In genomic region chr14:52954346-52955214, GRCh38 we compare ENCODE assay signal across 15 cellular contexts. TPM values are rescaled to one million over a fixed set of nuclear protein-coding genes. Genes with fewer than 3 reads are reported as not detected.
DNase-seq lines count a peak whose midpoint lies in the region; ATAC-seq and TF ChIP-seq lines count a peak whose summit lies in the region.
"Had no signal": no experiment of that assay in that cellular context is flagged by ENCODE, and none has a peak within 500 bp of the region (broad histone marks: within the 10 kb centered on the region; RNA-seq: fewer than 3 reads in every experiment).

No MANE protein-coding gene starts in this region.

- no peaks in the 10 kb centered on the region for H3K27me3 ChIP-seq in ascending aorta
- no peaks in the 10 kb centered on the region for H3K27me3 ChIP-seq in hepatocyte
- H3K27me3 ChIP-seq in left lung, result peaks cover 0 to 38% of the 10 kb centered on the region in 2 donors

- no peaks in the 10 kb centered on the region for H3K9me3 ChIP-seq in ascending aorta
- no peaks in the 10 kb centered on the region for H3K9me3 ChIP-seq in hepatocyte (ENCODE audit: low read depth)
- H3K9me3 ChIP-seq in left lung, result no peaks in the 10 kb centered on the region

- peaks cover 18% of the 10 kb centered on the region for H3K4me1 Mint-ChIP-seq in activated CD4-positive, alpha-beta T cell treated with anti-CD3 and anti-CD28 coated beads for 36 hours
- peaks cover 14 to 18% of the 10 kb centered on the region in 2 donors for H3K4me1 Mint-ChIP-seq in natural killer cell

- H3K27me3 Mint-ChIP-seq in activated CD4-positive, alpha-beta T cell treated with anti-CD3 and anti-CD28 coated beads for 36 hours, result peaks cover 25% of the 10 kb centered on the region
- peaks cover 20 to 22% of the 10 kb centered on the region in 2 donors for H3K27me3 Mint-ChIP-seq in natural killer cell (ENCODE audit: low read depth in 2 of 2)

- H3K4me3 ChIP-seq in ascending aorta (peak overlapping the region in 1 of 2 donors; percentile 50), hepatocyte (no peak overlapping the region), left lung (no peak overlapping the region)

- peaks cover 8% of the 10 kb centered on the region for H3K79me2 ChIP-seq in hepatocyte

- no peak overlapping the region for H3K4me3 Mint-ChIP-seq in activated CD4-positive, alpha-beta T cell treated with anti-CD3 and anti-CD28 coated beads for 36 hours
- no peak overlapping the region for H3K4me3 Mint-ChIP-seq in natural killer cell

- H3K27ac ChIP-seq in ascending aorta (peak overlapping the region; percentile 94 to 98), hepatocyte (peak overlapping the region; percentile 78), left lung (no peak overlapping the region)
- H3K27ac ChIP-seq: 22Rv1, HL-60 had no signal

- peak overlapping the region; percentile 81 for H3K27ac Mint-ChIP-seq in activated CD4-positive, alpha-beta T cell treated with anti-CD3 and anti-CD28 coated beads for 36 hours
- no peak overlapping the region for H3K27ac Mint-ChIP-seq in natural killer cell

- H3K36me3 ChIP-seq in ascending aorta (peaks cover 0 to 3% of the 10 kb centered on the region in 2 donors), hepatocyte (replicated peaks; ENCODE audit: insufficient read depth, low read depth) (no peaks in the 10 kb centered on the region), left lung (no peaks in the 10 kb centered on the region)

- H3K9me3 Mint-ChIP-seq in activated CD4-positive, alpha-beta T cell treated with anti-CD3 and anti-CD28 coated beads for 36 hours (ENCODE audit: low read depth), result no peaks in the 10 kb centered on the region
- no peaks in the 10 kb centered on the region for H3K9me3 Mint-ChIP-seq in natural killer cell

- WGBS in hepatocyte (ENCODE audit: low lambda C conversion rate, missing lambda C conversion rate), result 47% methylated on average over 6 of the region's 6 CpGs

- ATAC-seq in activated CD4-positive, alpha-beta T cell treated with anti-CD3 and anti-CD28 coated beads for 36 hours, result peak; percentile 69
- ATAC-seq in natural killer cell (no peak), left lung (no peak)

- POLR2A ChIA-PET in activated CD4-positive, alpha-beta T cell treated with anti-CD3 and anti-CD28 coated beads for 36 hours (lab: Charles Lee), result interaction anchor here (0.9 kb wide), 1 partner anchor 9 kb away, joined by 3 read pairs; no protein-coding TSS in a partner anchor

- no peaks in the 10 kb centered on the region for H3K36me3 Mint-ChIP-seq in activated CD4-positive, alpha-beta T cell treated with anti-CD3 and anti-CD28 coated beads for 36 hours (ENCODE audit: low read depth)
- H3K36me3 Mint-ChIP-seq in natural killer cell, result no peaks in the 10 kb centered on the region

- DNase-seq in activated CD4-positive, alpha-beta T cell treated with anti-CD3 and anti-CD28 coated beads for 36 hours, result no peak
- no peak for DNase-seq in activated CD4-positive, alpha-beta T cell treated with anti-CD3 and anti-CD28 coated beads for 48 hours
- DNase-seq in ascending aorta (ENCODE audit: low spot score in 2 of 2) (peak in 1 of 2 donors; percentile 67), hepatocyte (ENCODE audit: low spot score) (peak; percentile 22), superior temporal gyrus (ENCODE audit: extremely low spot score) (peak; percentile 35), natural killer cell (no peak), KBM-7 (no peak), left lung (no peak)
- DNase-seq: Calu3, erythroblast, kidney, NCI-H1092, SHP77 treated with DMSO at 0.1 percent for 48 hours had no signal

- CTCF ChIA-PET in activated CD4-positive, alpha-beta T cell treated with anti-CD3 and anti-CD28 coated beads for 36 hours (lab: Charles Lee), result interaction anchor here (0.6 to 1.1 kb wide), 5 partner anchors 8 to 1345 kb away, joined by 3 to 4 read pairs (median 3); no protein-coding TSS in a partner anchor

- intact Hi-C loops in activated CD4-positive, alpha-beta T cell treated with anti-CD3 and anti-CD28 coated beads for 36 hours (cut with DNase I, micrococcal nuclease), result no loop called here
- intact Hi-C loops in ascending aorta (cut with DNase I), result loop anchor here (5.0 to 10.0 kb wide), 5 partner anchors 37 to 1000 kb away; partner anchors contain the start of genes BMP4, DDHD1, ERO1A and GPR137C
- intact Hi-C loops in natural killer cell (cut with micrococcal nuclease), result loop anchor here (5.0 kb wide), 1 partner anchor 37 kb away; no protein-coding TSS in a partner anchor
- intact Hi-C loops in left lung (cut with DNase I), result no loop called here

- TF ChIP-seq CTCF in ascending aorta (IDR thresholded peaks at IDR 0.05), result peak in 1 of 3 experiments; percentile 10
- no peak for TF ChIP-seq CTCF in hepatocyte (IDR thresholded peaks at IDR 0.05; ENCODE audit: poor library complexity)
- TF ChIP-seq CTCF in natural killer cell (IDR thresholded peaks at IDR 0.05), result no peak
- TF ChIP-seq CTCF in left lung (IDR thresholded peaks at IDR 0.05), result no peak

- peaks cover 0 to 17% of the 10 kb centered on the region in 2 donors for H3K4me1 ChIP-seq in ascending aorta
- H3K4me1 ChIP-seq in hepatocyte (ENCODE audit: insufficient read depth), result peaks cover 12% of the 10 kb centered on the region
- peaks cover 0 to 17% of the 10 kb centered on the region in 2 donors for H3K4me1 ChIP-seq in left lung

- no peak overlapping the region for H2AFZ ChIP-seq in hepatocyte

- in situ Hi-C loops in KBM-7 (cut with MboI; ENCODE audit: low pct_unique_long_range_greater_than_20kb, low sequenced_read_pairs), result loop anchor here (25.0 kb wide), 1 partner anchor 117 kb away; no protein-coding TSS in a partner anchor

- H3K4me2 ChIP-seq in hepatocyte, result peak overlapping the region; percentile 38

- no peaks in the 10 kb centered on the region for H3K9me2 ChIP-seq in hepatocyte (replicated peaks; ENCODE audit: insufficient read depth)

- peaks cover under 1% of the 10 kb centered on the region for H4K20me1 ChIP-seq in hepatocyte (ENCODE audit: insufficient read depth, poor library complexity, severe bottlenecking)

RNA-seq across cellular contexts. Expression of gene FERMT2, which starts 3.7 kb away (rescaled TPM):
- 1 to 10 TPM; 2.1 to 3.6 TPM for total RNA-seq in activated CD4-positive, alpha-beta T cell treated with anti-CD3 and anti-CD28 coated beads for 36 hours
- total RNA-seq in ascending aorta (101 TPM), hepatocyte (82.1 and 95.4 TPM in 2 replicates), natural killer cell (1 to 10 TPM in 1 of 3 donors, under 1 TPM in 2; 0.58 to 1.7 (median 0.92) TPM), left lung (10 to 100 TPM; 93.4 to 98.8 TPM)
- 38.6 and 45.9 TPM in 2 replicates for polyA plus RNA-seq in hepatocyte

Comparison
In these comparisons a context has a peak if more than half of its experiments do, and no peak if none do; other contexts are left out.
1. DNase-seq: peak in hepatocyte (single experiment) and superior temporal gyrus (single experiment); none in activated CD4-positive, alpha-beta T cell treated with anti-CD3 and anti-CD28 coated beads for 36 hours (single experiment), activated CD4-positive, alpha-beta T cell treated with anti-CD3 and anti-CD28 coated beads for 48 hours (single experiment), natural killer cell (single experiment), KBM-7 (single experiment) and left lung (0 of 2).
2. H3K27ac ChIP-seq: peak in ascending aorta (2 of 2) and hepatocyte (single experiment); none in left lung (0 of 2).
3. RNA of gene FERMT2, which starts 3.7 kb away (total RNA-seq): 101 TPM in ascending aorta (single experiment), 93.4 to 98.8 TPM in left lung and 82.1 to 95.4 TPM in hepatocyte; 2.1 to 3.6 TPM in activated CD4-positive, alpha-beta T cell treated with anti-CD3 and anti-CD28 coated beads for 36 hours and 0.58 to 1.7 TPM in natural killer cell; every median in the first group is over 10 times any median in the second.
4. intact Hi-C loops: an anchor here in ascending aorta (5.0 to 10.0 kb wide) and natural killer cell (5.0 kb wide); none called in activated CD4-positive, alpha-beta T cell treated with anti-CD3 and anti-CD28 coated beads for 36 hours and left lung.